9 cellular contexts compared by ENCODE assay signal in the genomic region with DNA sequence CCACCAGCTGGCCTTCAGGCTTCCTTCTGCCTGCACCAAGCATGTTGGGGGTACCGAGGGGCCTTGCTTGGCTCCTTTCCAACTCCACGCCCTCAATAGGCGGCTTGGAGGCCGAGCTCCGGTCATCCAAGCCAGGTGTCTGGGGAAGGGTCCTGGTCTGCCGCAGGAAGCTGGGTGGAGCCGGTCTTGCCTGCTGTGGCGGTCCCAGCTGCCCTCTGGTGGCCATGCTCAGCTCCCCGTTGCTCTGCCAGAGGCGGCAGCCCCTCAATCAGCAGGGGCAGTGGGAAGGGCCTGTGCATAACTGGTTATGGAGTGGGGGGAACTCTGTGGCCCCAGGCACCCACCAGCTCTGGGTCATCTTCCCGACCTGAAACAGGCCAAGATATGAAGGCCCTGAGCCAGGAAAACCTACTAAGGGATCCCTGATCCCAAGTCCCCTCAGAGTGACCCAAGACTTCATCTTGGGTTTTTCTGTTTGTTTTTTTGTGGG. TPM values are rescaled to one million over a fixed set of nuclear protein-coding genes. Genes with fewer than 3 reads are reported as not detected.
DNase-seq lines count a peak whose midpoint lies in the region; ATAC-seq and TF ChIP-seq lines count a peak whose summit lies in the region.
"Had no signal": no experiment of that assay in that cellular context is flagged by ENCODE, and none has a peak within 500 bp of the region (broad histone marks: within the 10 kb centered on the region; RNA-seq: fewer than 3 reads in every experiment).

No MANE protein-coding gene starts in this region.

- H3K27ac Mint-ChIP-seq in endothelial cell (ENCODE audit: unreplicated experiment) (no peak overlapping the region), naive B cell (peak overlapping the region in 1 of 6 donors; percentile 26)
- H3K27ac Mint-ChIP-seq: dendritic cell treated with granulocyte-macrophage colony-stimulating factor and Interleukin-4, amounts not matched to agents 40 ng/mL and 50 ng/mL, for 4 days had no signal

- H3K4me3 ChIP-seq in SJSA1 = no peak overlapping the region

- H3K4me1 ChIP-seq in SJSA1 (replicated peaks) = peaks cover 15% of the 10 kb centered on the region

- peaks cover 23% of the 10 kb centered on the region for H3K27me3 ChIP-seq in SJSA1 (replicated peaks)

- H3K4me1 Mint-ChIP-seq in endothelial cell (ENCODE audit: unreplicated experiment) (peaks cover 2% of the 10 kb centered on the region), naive B cell (peaks cover 6 to 16% (median 11%) of the 10 kb centered on the region in 3 donors)

- H3K9me3 Mint-ChIP-seq in endothelial cell (ENCODE audit: unreplicated experiment) (no peaks in the 10 kb centered on the region), naive B cell (no peaks in the 10 kb centered on the region)
- H3K9me3 Mint-ChIP-seq: dendritic cell treated with granulocyte-macrophage colony-stimulating factor and Interleukin-4, amounts not matched to agents 40 ng/mL and 50 ng/mL, for 4 days had no signal

- no peaks in the 10 kb centered on the region for H3K36me3 ChIP-seq in SJSA1

- no peaks in the 10 kb centered on the region for H3K9me3 ChIP-seq in SJSA1 (replicated peaks)

- H3K27me3 Mint-ChIP-seq in endothelial cell (ENCODE audit: unreplicated experiment) (peaks cover 8% of the 10 kb centered on the region), naive B cell (peaks cover 0 to 9% (median 8%) of the 10 kb centered on the region in 3 donors)

- ATAC-seq in naive B cell (ENCODE audit: low read depth in 2 of 2) = no peak
- no peak for ATAC-seq in HG03439 (IDR thresholded peaks at IDR 0.05; ENCODE audit: unreplicated experiment)
- no peak for ATAC-seq in HG02885 (IDR thresholded peaks at IDR 0.05; ENCODE audit: poor library complexity, unreplicated experiment)

- H3K4me3 Mint-ChIP-seq in endothelial cell (ENCODE audit: unreplicated experiment) (no peak overlapping the region), naive B cell (peak overlapping the region in 2 of 8 donors; percentile 29 to 49)
- H3K4me3 Mint-ChIP-seq: dendritic cell treated with granulocyte-macrophage colony-stimulating factor and Interleukin-4, amounts not matched to agents 40 ng/mL and 50 ng/mL, for 4 days had no signal

- no peak overlapping the region for H3K27ac ChIP-seq in SJSA1

- TF ChIP-seq CTCF in endothelial cell (IDR thresholded peaks at IDR 0.05; ENCODE audit: unreplicated experiment) = peak; percentile 64

- peak; percentile 47 for DNase-seq in stimulated activated CD4-positive, alpha-beta T cell treated with anti-CD3 and anti-CD28 coated beads, Interleukin-15, amount 100 ng/mL, for 24 hours
- DNase-seq in stimulated activated CD4-positive, alpha-beta T cell treated with anti-CD3 and anti-CD28 coated beads, Interleukin-12 subunit alpha, Interleukin-12 subunit beta, amount 100 ng/mL, for 4 hours = no peak
- peak; percentile 54 to 73 for DNase-seq in SJSA1 (ENCODE audit: low read depth in 1 of 2, low spot score in 2 of 2)
- peak; percentile 84 for DNase-seq in endothelial cell (ENCODE audit: low spot score)
- peak; percentile 37 for DNase-seq in naive B cell
- DNase-seq in pons (ENCODE audit: low spot score) = no peak

- H3K36me3 Mint-ChIP-seq in endothelial cell (ENCODE audit: low read depth, unreplicated experiment) (no peaks in the 10 kb centered on the region), naive B cell (no peaks in the 10 kb centered on the region)

RNA-seq across cellular contexts. Expression of a gene that starts 3.2 kb away (rescaled TPM):
- 1.4 and 3.0 TPM in 2 replicates for total RNA-seq in SJSA1 (2014; rRNA removed; shearing (Covaris generic))
- 67.3 TPM for total RNA-seq in endothelial cell (ENCODE audit: unreplicated experiment)
- polyA plus RNA-seq in naive B cell (ENCODE audit: low read depth in 6 of 6) = 1 to 10 TPM in 1 of 6 donors, under 1 TPM in 4, not detected in 1; 0.24 to 2.5 (median 0.56) TPM

RNA-seq across cellular contexts. Expression of a gene that starts 7.5 kb away (rescaled TPM):
- total RNA-seq in SJSA1 (2014; rRNA removed; shearing (Covaris generic)) = 19.6 and 36.9 TPM in 2 replicates
- 15.3 TPM for total RNA-seq in endothelial cell (ENCODE audit: unreplicated experiment)
- 10 to 100 TPM; 24.3 to 46.1 (median 34.6) TPM for polyA plus RNA-seq in naive B cell (ENCODE audit: low read depth in 6 of 6)

Comparison
In these comparisons a context has a peak if more than half of its experiments do, and no peak if none do; other contexts are left out.
1. DNase-seq: peak in stimulated activated CD4-positive, alpha-beta T cell treated with anti-CD3 and anti-CD28 coated beads, Interleukin-15, amount 100 ng/mL, for 24 hours (single experiment), SJSA1 (2 of 2), endothelial cell (single experiment) and naive B cell (single experiment); none in stimulated activated CD4-positive, alpha-beta T cell treated with anti-CD3 and anti-CD28 coated beads, Interleukin-12 subunit alpha, Interleukin-12 subunit beta, amount 100 ng/mL, for 4 hours (single experiment) and pons (single experiment).
2. RNA of a gene that starts 3.2 kb away (total RNA-seq): 67.3 TPM in endothelial cell (single experiment); 1.4 to 3.0 TPM in SJSA1; every median in the first group is over 10 times any median in the second.